8 cellular contexts compared by ENCODE assay signal in the genomic region with DNA sequence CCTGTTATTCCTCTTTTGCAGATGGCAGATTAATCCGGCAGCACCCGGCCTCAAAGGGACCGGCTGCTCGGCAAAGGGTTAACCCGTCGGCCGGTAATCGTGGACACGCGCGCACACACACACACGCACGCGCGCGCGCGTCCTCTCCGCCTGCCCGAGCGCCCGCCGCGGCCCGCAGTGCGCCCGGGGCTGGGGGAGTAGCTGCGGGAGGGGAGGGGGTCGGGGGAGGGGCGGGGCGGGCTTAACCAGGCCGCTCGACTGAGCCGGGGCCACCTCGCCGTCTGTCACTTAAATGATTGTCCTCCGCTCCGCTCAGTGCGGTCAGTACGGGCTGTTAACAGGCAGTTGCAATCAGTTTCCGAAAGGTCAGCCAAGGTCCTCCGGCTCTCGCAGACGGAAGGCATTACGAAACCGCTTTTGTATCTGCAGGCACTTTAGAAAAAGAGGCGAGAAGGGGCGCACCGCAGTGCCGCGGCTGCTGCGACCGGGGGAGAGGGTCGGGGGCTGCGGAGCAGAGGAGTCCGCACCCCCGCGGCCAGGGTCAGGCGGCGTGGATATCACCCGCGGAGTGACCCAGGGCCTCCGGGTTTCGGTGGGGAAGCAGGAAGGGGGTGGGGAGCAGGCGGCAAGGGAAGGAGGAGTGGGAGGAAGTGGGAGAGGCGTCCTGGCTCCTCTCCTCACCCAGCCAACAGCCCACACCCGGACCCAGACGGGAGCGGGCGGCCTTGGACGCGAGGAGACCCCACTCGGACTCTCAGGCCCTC. TPM values are rescaled to one million over a fixed set of nuclear protein-coding genes. Genes with fewer than 3 reads are reported as not detected.
DNase-seq lines count a peak whose midpoint lies in the region; TF ChIP-seq lines count a peak whose summit lies in the region.

No MANE protein-coding gene starts in this region.

- peaks cover 3% of the 10 kb centered on the region for H3F3A ChIP-seq in smooth muscle cell (ENCODE audit: low read depth)

- no peak for TF ChIP-seq CTCF in GM12864 (IDR thresholded peaks at IDR 0.05; ENCODE audit: low read depth, low read length, missing control alignments)
- no peak for TF ChIP-seq CTCF in astrocyte of the cerebellum (IDR thresholded peaks at IDR 0.05; ENCODE audit: low read depth, low read length, missing control alignments)
- TF ChIP-seq CTCF in smooth muscle cell (IDR thresholded peaks at IDR 0.05; ENCODE audit: borderline replicate concordance, insufficient read depth, poor library complexity, severe bottlenecking) = no peak

- no peak overlapping the region for H2AFZ ChIP-seq in smooth muscle cell (ENCODE audit: low read depth)

- no peak overlapping the region for H3K27ac ChIP-seq in smooth muscle cell (ENCODE audit: low read depth)

- H4K20me1 ChIP-seq in smooth muscle cell (ENCODE audit: low read depth) = no peaks in the 10 kb centered on the region

- peak overlapping the region; percentile 98 for H3K4me2 ChIP-seq in smooth muscle cell

- DNase-seq in 8988T = peak; percentile 78
- no peak for DNase-seq in GM12864 (ENCODE audit: low read depth)
- no peak for DNase-seq in NT2/D1 (ENCODE audit: low read depth, low spot score)
- no peak for DNase-seq in astrocyte of the cerebellum (ENCODE audit: low read depth)
- DNase-seq in smooth muscle cell (lab: John Stamatoyannopoulos, UW; ENCODE audit: unreplicated experiment) = no peak
- DNase-seq in stimulated activated CD4-positive, alpha-beta T cell treated with anti-CD3 and anti-CD28 coated beads, Interleukin-2, amount 100 ng/mL, for 48 hours = no peak
- no peak for DNase-seq in COLO829 (ENCODE audit: low spot score)

- H3K4me3 ChIP-seq in GM12864 (ENCODE audit: low read depth, low read length) (peak overlapping the region; percentile 44), NT2/D1 (ENCODE audit: insufficient read length, low read depth) (peak overlapping the region; percentile 54), astrocyte of the cerebellum (ENCODE audit: low read depth, low read length) (peak overlapping the region; percentile 31), iPS-18c (ENCODE audit: insufficient read depth, low read depth, low read length) (peak overlapping the region; percentile 52), smooth muscle cell (peak overlapping the region; percentile 46)

- WGBS in smooth muscle cell (ENCODE audit: low lambda C conversion rate) = 15% methylated on average over 47 of the region's 73 CpGs

- peaks cover 6% of the 10 kb centered on the region for H3K4me1 ChIP-seq in NT2/D1 (ENCODE audit: insufficient read depth, insufficient read length)
- H3K4me1 ChIP-seq in smooth muscle cell (ENCODE audit: low read depth) = peaks cover 32% of the 10 kb centered on the region

- H3K9ac ChIP-seq in NT2/D1 (ENCODE audit: insufficient read length, low read depth) (peak overlapping the region; percentile 85), smooth muscle cell (ENCODE audit: low read depth) (no peak overlapping the region)

- H3K36me3 ChIP-seq in NT2/D1 (ENCODE audit: insufficient read depth, insufficient read length, low read length) = no peaks in the 10 kb centered on the region
- no peaks in the 10 kb centered on the region for H3K36me3 ChIP-seq in smooth muscle cell (ENCODE audit: low read depth)

- in situ Hi-C loops in astrocyte of the cerebellum (cut with HindIII; ENCODE audit: low sequenced_read_pairs) = no loop called here

- no peaks in the 10 kb centered on the region for H3K79me2 ChIP-seq in smooth muscle cell (ENCODE audit: low read depth)

- H3K27me3 ChIP-seq in NT2/D1 (ENCODE audit: insufficient read depth, insufficient read length) (peaks cover 44% of the 10 kb centered on the region), smooth muscle cell (ENCODE audit: low read depth) (peaks cover 29% of the 10 kb centered on the region)

- H3K9me3 ChIP-seq in NT2/D1 (ENCODE audit: insufficient read depth, low read length) (no peaks in the 10 kb centered on the region), iPS-18c (ENCODE audit: control insufficient read depth, insufficient read depth, low read length) (peaks cover 18% of the 10 kb centered on the region), smooth muscle cell (replicated peaks; ENCODE audit: low read depth) (no peaks in the 10 kb centered on the region)

RNA-seq across cellular contexts. Expression of gene BCOR, which starts 57.3 kb away (rescaled TPM):
- total RNA-seq in smooth muscle cell = 28.0 and 28.5 TPM in 2 replicates
- 13.1 and 19.5 TPM in 2 replicates for polyA plus RNA-seq in smooth muscle cell
